13 cellular contexts compared by ENCODE assay signal in the genomic region with DNA sequence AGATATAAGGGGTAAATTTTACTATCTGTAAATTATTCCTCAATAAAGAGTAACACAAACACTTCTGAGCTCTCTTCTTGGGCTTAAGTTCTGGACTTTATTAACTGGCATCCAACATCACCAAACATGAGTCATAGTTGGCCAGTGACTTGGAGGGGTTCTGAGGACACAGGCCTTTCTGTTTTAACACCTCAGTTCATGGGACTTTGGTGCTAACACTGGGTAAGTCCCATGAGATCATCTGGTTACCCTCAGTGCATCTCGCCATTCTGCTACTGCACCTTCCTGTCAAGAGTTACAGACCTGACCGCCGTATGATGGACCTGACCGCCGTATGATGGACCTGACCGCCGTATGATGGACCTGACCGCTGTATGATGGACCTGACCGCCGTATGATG. TPM values are rescaled to one million over a fixed set of nuclear protein-coding genes. Genes with fewer than 3 reads are reported as not detected.
A peak's percentile ranks its signal among the peaks of the same experiment; 100 is the strongest.
DNase-seq lines count a peak whose midpoint lies in the region; ATAC-seq and TF ChIP-seq lines count a peak whose summit lies in the region.
"Had no signal": no experiment of that assay in that cellular context is flagged by ENCODE, and none has a peak within 500 bp of the region (broad histone marks: within the 10 kb centered on the region; RNA-seq: fewer than 3 reads in every experiment).

No MANE protein-coding gene starts in this region.

- no peaks in the 10 kb centered on the region for H3K9me3 ChIP-seq in transverse colon
- H3K9me3 ChIP-seq: esophagus squamous epithelium had no signal

- intact Hi-C loops in transverse colon (cut with DNase I; ENCODE audit: low total_unique reads) = no loop called here

- no peak for TF ChIP-seq EP300 in transverse colon (IDR thresholded peaks at IDR 0.05; ENCODE audit: low read depth)

- no peak overlapping the region for H3K4me3 ChIP-seq in transverse colon
- H3K4me3 ChIP-seq: esophagus squamous epithelium had no signal

- no peak for TF ChIP-seq POLR2A in transverse colon (IDR thresholded peaks at IDR 0.05)

- peaks cover 0 to 10% (median under 1%) of the 10 kb centered on the region in 4 donors for H3K36me3 ChIP-seq in transverse colon

- in situ Hi-C loops in Caki2 (cut with HindIII; ENCODE audit: low pct_unique_long_range_greater_than_20kb, low sequenced_read_pairs) = no loop called here
- in situ Hi-C loops in transverse colon (cut with MboI; ENCODE audit: low pct_ligation_motif_present in 1 of 4, low pct_unique_long_range_greater_than_20kb in 1 of 4, low sequenced_read_pairs in 3 of 4) = no loop called here

- H3K27me3 ChIP-seq in transverse colon = no peaks in the 10 kb centered on the region
- H3K27me3 ChIP-seq: esophagus squamous epithelium had no signal

- no peak for TF ChIP-seq CTCF in transverse colon (IDR thresholded peaks at IDR 0.05)

- peaks cover 9 to 52% (median 10%) of the 10 kb centered on the region in 4 donors for H3K4me1 ChIP-seq in transverse colon

- DNase-seq in Caki2 (ENCODE audit: low read depth) (peak; percentile 16), kidney tubule cell (ENCODE audit: low spot score) (peak; percentile 35), NCI-H510A treated with DMSO at 0.1 percent for 48 hours (lab: John Stamatoyannopoulos, UW) (no peak), transverse colon (no peak), NOMO-1 treated with dmso at 0.1 percent for 144 hours (lab: John Stamatoyannopoulos, UW; ENCODE audit: unreplicated experiment) (no peak)
- DNase-seq: esophagus squamous epithelium, GOT3, NCI-H2107, SHP77 had no signal

- 86% methylated on average over 10 of the region's 10 CpGs; no CpG with 5 or more reads in 1 of the 2 donors for WGBS in transverse colon (ENCODE audit: low coverage in 1 of 2), 2 donors

- no peak overlapping the region for H3K27ac ChIP-seq in transverse colon

- ATAC-seq in GM19043 (IDR thresholded peaks at IDR 0.05; ENCODE audit: low read depth, unreplicated experiment) (peak; percentile 21), HG03469 (IDR thresholded peaks at IDR 0.05; ENCODE audit: unreplicated experiment) (peak; percentile 25), GM19395 (IDR thresholded peaks at IDR 0.05; ENCODE audit: unreplicated experiment) (no peak)

RNA-seq across cellular contexts. Expression of a gene that starts 9.9 kb away (rescaled TPM):
- total RNA-seq in Caki2 (2014; rRNA removed; shearing (Covaris generic); ENCODE audit: low replicate concordance) = 35.9 and 46.4 TPM in 2 replicates
- 10 to 100 TPM; 13.1 to 41.2 (median 32.7) TPM for total RNA-seq in transverse colon

RNA-seq across cellular contexts. Expression of a gene that starts 39.4 kb away (rescaled TPM):
- 0.07 and 3.6 TPM in 2 replicates for total RNA-seq in Caki2 (2014; rRNA removed; shearing (Covaris generic); ENCODE audit: low replicate concordance)
- not detected for total RNA-seq in transverse colon
- total RNA-seq: pulmonary artery endothelial cell had no signal

Comparison
In these comparisons a context has a peak if more than half of its experiments do, and no peak if none do; other contexts are left out.
1. DNase-seq: peak in Caki2 (single experiment) and kidney tubule cell (single experiment); none in NCI-H510A treated with DMSO at 0.1 percent for 48 hours (single experiment), transverse colon (single experiment) and NOMO-1 treated with dmso at 0.1 percent for 144 hours (single experiment).